In genomic region chr20:32467506-32468312, GRCh38 we compare ENCODE assay signal across 16 cellular contexts.
A peak's percentile ranks its signal among the peaks of the same experiment; 100 is the strongest.
DNase-seq lines count a peak whose midpoint lies in the region; ATAC-seq, FAIRE-seq and TF ChIP-seq lines count a peak whose summit lies in the region.
"Had no signal": no experiment of that assay in that cellular context is flagged by ENCODE, and none has a peak within 500 bp of the region (broad histone marks: within the 10 kb centered on the region; RNA-seq: fewer than 3 reads in every experiment).

No MANE protein-coding gene starts in this region.

- ATAC-seq in T-cell (replicated peaks in 1 of 4) (no peak), left colon (peak; percentile 48), GM21367 (IDR thresholded peaks at IDR 0.05; ENCODE audit: unreplicated experiment) (no peak)
- ATAC-seq: SK-N-SH treated with all-trans-retinoic acid at 6 μM for 48 hours had no signal

- H3K4me3 ChIP-seq in BLaER1 treated with 17β-estradiol and CSF1 and Interleukin-3, amounts not matched to agents 10 nM and 100 nM = no peak overlapping the region
- no peak overlapping the region for H3K4me3 ChIP-seq in rectal smooth muscle tissue (ENCODE audit: low read length)
- H3K4me3 ChIP-seq: skin epidermis had no signal

- CTCF ChIA-PET in T-cell (lab: Charles Lee) = interaction anchor here in 1 of 2 donors (0.6 kb wide), 1 partner anchor 450 kb away, joined by 3 read pairs; no protein-coding TSS in a partner anchor

- intact Hi-C loops in left colon (cut with DNase I, micrococcal nuclease) = no loop called here

- H3K36me3 Mint-ChIP-seq in T-cell = peaks cover 4% of the 10 kb centered on the region
- H3K36me3 Mint-ChIP-seq: activated naive CD4-positive, alpha-beta T cell treated with anti-CD3 and anti-CD28 coated beads, Interleukin-2, amount 50 U/mL, for 24 hours had no signal

- H4K20me1 ChIP-seq in BLaER1 treated with 17β-estradiol and CSF1 and Interleukin-3, amounts not matched to agents 10 nM and 100 nM = peaks cover 32 to 83% (median 56%) of the 10 kb centered on the region in 11 experiments; a peak in 20 of 22 replicates

- H3K27ac ChIP-seq in BLaER1 treated with 17β-estradiol and CSF1 and Interleukin-3, amounts not matched to agents 10 nM and 100 nM = peak overlapping the region in 10 of 11 experiments; percentile 5 to 91 (median 86); a peak in 18 of 22 replicates
- peak overlapping the region; percentile 90 for H3K27ac ChIP-seq in rectal smooth muscle tissue (ENCODE audit: low read depth, low read length)

- peaks cover 38 to 88% (median 62%) of the 10 kb centered on the region in 11 experiments for H3K36me3 ChIP-seq in BLaER1 treated with 17β-estradiol and CSF1 and Interleukin-3, amounts not matched to agents 10 nM and 100 nM
- peaks cover 5% of the 10 kb centered on the region for H3K36me3 ChIP-seq in rectal smooth muscle tissue (ENCODE audit: control insufficient read depth, insufficient read depth, low read length)

- no peaks in the 10 kb centered on the region for H3K27me3 ChIP-seq in BLaER1 treated with 17β-estradiol and CSF1 and Interleukin-3, amounts not matched to agents 10 nM and 100 nM
- H3K27me3 ChIP-seq in rectal smooth muscle tissue (ENCODE audit: control insufficient read depth, insufficient read depth, low read length) = no peaks in the 10 kb centered on the region

- TF ChIP-seq POLR2A in GM12892 (IDR thresholded peaks at IDR 0.05; ENCODE audit: low read depth, low read length) = no peak

- peak overlapping the region in 10 of 11 experiments; percentile 4 to 78 (median 41); a peak in 13 of 22 replicates for H3K9ac ChIP-seq in BLaER1 treated with 17β-estradiol and CSF1 and Interleukin-3, amounts not matched to agents 10 nM and 100 nM
- H3K9ac ChIP-seq in rectal smooth muscle tissue (ENCODE audit: low read length) = no peak overlapping the region

- H3K9me3 ChIP-seq in BLaER1 treated with 17β-estradiol and CSF1 and Interleukin-3, amounts not matched to agents 10 nM and 100 nM (replicated peaks in 1 of 11) = no peaks in the 10 kb centered on the region

- no peaks in the 10 kb centered on the region for H3K27me3 Mint-ChIP-seq in T-cell
- H3K27me3 Mint-ChIP-seq: activated B cell treated with CpG ODN at 0.5 μM for 24 hours; activated naive CD4-positive, alpha-beta T cell treated with anti-CD3 and anti-CD28 coated beads, Interleukin-2, amount 50 U/mL, for 24 hours; type B pancreatic cell had no signal

- POLR2A ChIA-PET in T-cell (lab: Charles Lee) = no interaction called here

- no peaks in the 10 kb centered on the region for H3K9me3 Mint-ChIP-seq in T-cell
- H3K9me3 Mint-ChIP-seq: activated B cell treated with CpG ODN at 0.5 μM for 24 hours; activated naive CD4-positive, alpha-beta T cell treated with anti-CD3 and anti-CD28 coated beads, Interleukin-2, amount 50 U/mL, for 24 hours; nephron progenitor cell; type B pancreatic cell had no signal

- no peak for FAIRE-seq in GM12892 (lab: Jason Lieb, UNC)

- no peak for DNase-seq in T-cell
- peak; percentile 80 to 90 for DNase-seq in left colon
- DNase-seq in hepatic stellate cell (ENCODE audit: low spot score) = no peak
- DNase-seq in GM12892 (ENCODE audit: insufficient read length) = no peak
- DNase-seq in DMS79 treated with DMSO at 0.1 percent for 48 hours (lab: John Stamatoyannopoulos, UW) = no peak
- DNase-seq: activated B cell treated with CpG ODN at 0.5 μM for 24 hours, NCI-H1048, NCI-H226, nephron progenitor cell had no signal

- peaks cover 6 to 14% (median 8%) of the 10 kb centered on the region in 3 donors for H3K4me1 Mint-ChIP-seq in T-cell

- peak overlapping the region; percentile 19 to 74 for H3K27ac Mint-ChIP-seq in T-cell
- H3K27ac Mint-ChIP-seq: activated B cell treated with CpG ODN at 0.5 μM for 24 hours, nephron progenitor cell, type B pancreatic cell had no signal

- peaks cover 55 to 82% (median 72%) of the 10 kb centered on the region in 10 experiments for H3K4me1 ChIP-seq in BLaER1 treated with 17β-estradiol and CSF1 and Interleukin-3, amounts not matched to agents 10 nM and 100 nM
- peaks cover 65% of the 10 kb centered on the region for H3K4me1 ChIP-seq in rectal smooth muscle tissue (ENCODE audit: control insufficient read depth, insufficient read depth, low read length)

- peak overlapping the region in 10 of 11 experiments; percentile 29 to 99 (median 91); a peak in 20 of 22 replicates for H3K4me2 ChIP-seq in BLaER1 treated with 17β-estradiol and CSF1 and Interleukin-3, amounts not matched to agents 10 nM and 100 nM

- H3K4me3 Mint-ChIP-seq in T-cell = no peak overlapping the region
- H3K4me3 Mint-ChIP-seq: activated B cell treated with CpG ODN at 0.5 μM for 24 hours; activated naive CD4-positive, alpha-beta T cell treated with anti-CD3 and anti-CD28 coated beads, Interleukin-2, amount 50 U/mL, for 24 hours; nephron progenitor cell; type B pancreatic cell had no signal

Comparison
In these comparisons a context has a peak if more than half of its experiments do, and no peak if none do; other contexts are left out.
1. DNase-seq: peak in left colon (2 of 2); none in T-cell (0 of 34), hepatic stellate cell (single experiment), GM12892 (single experiment) and DMS79 treated with DMSO at 0.1 percent for 48 hours (single experiment).